In genomic region chr2:88669371-88670214, GRCh38 we compare ENCODE assay signal across 9 cellular contexts. TPM values are rescaled to one million over a fixed set of nuclear protein-coding genes. Genes with fewer than 3 reads are reported as not detected.
DNase-seq lines count a peak whose midpoint lies in the region; ATAC-seq and TF ChIP-seq lines count a peak whose summit lies in the region.
"Had no signal": no experiment of that assay in that cellular context is flagged by ENCODE, and none has a peak within 500 bp of the region (broad histone marks: within the 10 kb centered on the region; RNA-seq: fewer than 3 reads in every experiment).

No MANE protein-coding gene starts in this region.

- H3K36me3 ChIP-seq in GM06990 (ENCODE audit: control insufficient read depth, insufficient read depth, low read length) (no peaks in the 10 kb centered on the region), stomach (no peaks in the 10 kb centered on the region)
- H3K36me3 ChIP-seq: neutrophil had no signal

- H3K9me3 Mint-ChIP-seq in activated naive CD4-positive, alpha-beta T cell treated with anti-CD3 and anti-CD28 coated beads, Interleukin-2, amount 50 U/mL, for 72 hours: no peaks in the 10 kb centered on the region

- ATAC-seq in activated naive CD4-positive, alpha-beta T cell treated with anti-CD3 and anti-CD28 coated beads, Interleukin-2, amount 50 U/mL, for 72 hours: peak; percentile 51 to 63
- ATAC-seq in right cardiac atrium (peak; percentile 59 to 66), HG02970 (IDR thresholded peaks at IDR 0.05; ENCODE audit: low FRiP score, unreplicated experiment) (no peak)

- intact Hi-C loops in right cardiac atrium (cut with DNase I) (loop anchor here in 3 of 4 donors (2.0 to 5.0 kb wide), 3 partner anchors 77 to 79 kb away; no protein-coding TSS in a partner anchor), stomach (cut with DNase I; ENCODE audit: low total_unique reads) (loop anchor here (5.0 kb wide), 1 partner anchor 77 kb away; no protein-coding TSS in a partner anchor)

- H3K4me3 ChIP-seq in AG10803 (ENCODE audit: low read length): no peak overlapping the region
- H3K4me3 ChIP-seq in GM06990 (replicated peaks; ENCODE audit: low read depth, low read length): no peak overlapping the region
- no peak overlapping the region for H3K4me3 ChIP-seq in HFF-Myc (replicated peaks; ENCODE audit: low read depth, low read length)
- H3K4me3 ChIP-seq in right cardiac atrium (ENCODE audit: low read length): no peak overlapping the region
- H3K4me3 ChIP-seq in stomach: no peak overlapping the region

- no peak overlapping the region for H3K27ac Mint-ChIP-seq in activated naive CD4-positive, alpha-beta T cell treated with anti-CD3 and anti-CD28 coated beads, Interleukin-2, amount 50 U/mL, for 72 hours

- no peak for TF ChIP-seq EP300 in stomach (IDR thresholded peaks at IDR 0.05)

- peak; percentile 41 for DNase-seq in AG10803 (ENCODE audit: low read depth)
- DNase-seq in GM06990 (ENCODE audit: extremely low read depth, insufficient read length): peak; percentile 22
- DNase-seq in HFF-Myc (ENCODE audit: extremely low read depth, low read depth): no peak
- DNase-seq in NCI-H146 treated with DMSO at 0.1 percent for 48 hours (lab: John Stamatoyannopoulos, UW; ENCODE audit: unreplicated experiment): peak; percentile 9
- peak in 1 of 2 donors; percentile 13 for DNase-seq in activated naive CD4-positive, alpha-beta T cell treated with anti-CD3 and anti-CD28 coated beads, Interleukin-2, amount 50 U/mL, for 72 hours (ENCODE audit: low spot score in 2 of 2)
- no peak for DNase-seq in right cardiac atrium
- peak; percentile 33 for DNase-seq in stomach

- no peak for TF ChIP-seq POLR2A in stomach (IDR thresholded peaks at IDR 0.05)

- TF ChIP-seq CTCF in AG10803 (conservative IDR thresholded peaks at IDR 0.05; ENCODE audit: low read length): peak; percentile 77
- TF ChIP-seq CTCF in GM06990 (IDR thresholded peaks at IDR 0.05; ENCODE audit: insufficient read depth, low read length, poor library complexity, severe bottlenecking): peak; percentile 64
- peak; percentile 54 for TF ChIP-seq CTCF in HFF-Myc (IDR thresholded peaks at IDR 0.05; ENCODE audit: low read depth, low read length, missing control alignments)
- TF ChIP-seq CTCF in stomach (IDR thresholded peaks at IDR 0.05): peak in 5 of 7 experiments; percentile 44 to 71 (median 56)

- H3K9me3 ChIP-seq in right cardiac atrium (ENCODE audit: control insufficient read depth, low read length) (no peaks in the 10 kb centered on the region), stomach (no peaks in the 10 kb centered on the region)
- H3K9me3 ChIP-seq: neutrophil had no signal

- H3K4me1 ChIP-seq in right cardiac atrium (ENCODE audit: control insufficient read depth, insufficient read depth, low read length) (no peaks in the 10 kb centered on the region), stomach (peaks cover 0 to 5% (median 5%) of the 10 kb centered on the region in 4 donors)

- no peak overlapping the region for H3K27ac ChIP-seq in right cardiac atrium (ENCODE audit: low read length)
- no peak overlapping the region for H3K27ac ChIP-seq in stomach
- H3K27ac ChIP-seq: neutrophil had no signal

- no peaks in the 10 kb centered on the region for H3K27me3 ChIP-seq in GM06990 (replicated peaks; ENCODE audit: control insufficient read depth, insufficient read depth, low read length)
- no peaks in the 10 kb centered on the region for H3K27me3 ChIP-seq in right cardiac atrium (ENCODE audit: control insufficient read depth, insufficient read depth)
- no peaks in the 10 kb centered on the region for H3K27me3 ChIP-seq in stomach
- H3K27me3 ChIP-seq: neutrophil had no signal

- no peaks in the 10 kb centered on the region for H3K36me3 Mint-ChIP-seq in activated naive CD4-positive, alpha-beta T cell treated with anti-CD3 and anti-CD28 coated beads, Interleukin-2, amount 50 U/mL, for 72 hours

- WGBS in right cardiac atrium: 62% methylated on average over 6 of the region's 6 CpGs
- WGBS in stomach, 5 donors: 57 to 64% (median 61%) methylated on average over 6 of the region's 6 CpGs

RNA-seq across cellular contexts. Expression of gene RPIA, which starts 21.9 kb away (rescaled TPM):
- 10 to 100 TPM; 48.0 to 51.0 TPM for total RNA-seq in activated naive CD4-positive, alpha-beta T cell treated with anti-CD3 and anti-CD28 coated beads, Interleukin-2, amount 50 U/mL, for 72 hours
- total RNA-seq in right cardiac atrium: 10 to 100 TPM in 3 of 4 donors, 1 to 10 TPM in 1; 9.1 to 15.4 (median 11.4) TPM
- polyA plus RNA-seq in right cardiac atrium: 13.5 TPM
- 10 to 100 TPM in 4 of 5 donors, 1 to 10 TPM in 1; 1.2 to 68.3 (median 12.9) TPM for total RNA-seq in stomach
- polyA plus RNA-seq in stomach: 10 to 100 TPM; 15.0 to 21.7 (median 16.6) TPM

RNA-seq across cellular contexts. Expression of gene EIF2AK3, which starts 42.3 kb away (rescaled TPM):
- 10 to 100 TPM; 15.0 to 16.1 TPM for total RNA-seq in activated naive CD4-positive, alpha-beta T cell treated with anti-CD3 and anti-CD28 coated beads, Interleukin-2, amount 50 U/mL, for 72 hours
- 10 to 100 TPM in 1 of 4 donors, 1 to 10 TPM in 3; 5.2 to 13.6 (median 8.8) TPM for total RNA-seq in right cardiac atrium
- 3.9 TPM for polyA plus RNA-seq in right cardiac atrium
- total RNA-seq in stomach: 10 to 100 TPM; 33.3 to 92.3 (median 57.7) TPM
- polyA plus RNA-seq in stomach: 1 to 10 TPM; 4.8 to 7.6 (median 6.6) TPM

Comparison
In these comparisons a context has a peak if more than half of its experiments do, and no peak if none do; other contexts are left out.
1. DNase-seq: peak in AG10803 (single experiment), GM06990 (single experiment), NCI-H146 treated with DMSO at 0.1 percent for 48 hours (single experiment) and stomach (single experiment); none in HFF-Myc (single experiment) and right cardiac atrium (0 of 3).
2. Peak in every context shown above with its lines, with median percentiles within 50 percentile points of each other: CTCF ChIP-seq.